ENCODE assay signal across 1 cellular context in the genomic region with DNA sequence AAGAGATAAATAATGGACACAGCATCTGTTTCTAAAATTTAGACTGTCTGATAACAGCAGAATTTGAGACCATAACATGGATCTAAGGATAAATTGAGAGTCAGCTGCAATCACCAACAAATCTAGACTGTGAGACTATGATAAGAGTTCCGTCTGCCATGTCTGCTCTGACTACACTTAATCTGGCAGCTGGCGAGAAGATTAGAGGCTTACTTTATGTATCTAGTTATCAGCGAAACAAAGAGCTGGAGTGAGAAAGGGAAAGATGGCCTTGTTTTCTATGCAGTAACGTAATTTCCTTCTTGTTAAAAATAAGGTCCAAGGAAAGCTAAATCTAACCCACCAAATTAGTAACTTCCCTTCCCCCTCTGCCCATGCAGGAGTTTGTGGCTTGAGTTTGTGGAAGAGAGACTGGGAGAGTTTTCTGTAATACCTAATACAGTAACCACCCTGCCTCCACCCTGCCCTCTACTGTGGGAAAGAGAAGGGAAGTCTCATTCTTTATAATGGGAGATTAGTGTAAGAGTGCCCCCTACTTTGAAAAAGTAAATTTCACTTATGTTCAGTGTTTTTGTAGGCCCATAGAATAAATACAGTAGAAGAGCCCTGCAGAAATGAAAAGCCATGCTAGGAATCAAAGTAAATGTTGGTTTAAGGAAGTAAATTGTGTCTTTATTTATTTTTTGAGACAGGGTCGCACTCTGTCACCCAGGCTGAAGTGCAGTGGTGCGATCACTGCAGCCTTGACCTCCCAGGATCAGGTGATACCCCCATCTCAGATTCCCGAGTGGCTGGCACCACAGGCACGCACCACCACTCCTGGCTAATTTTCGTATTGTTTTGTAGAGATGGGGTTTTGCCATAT.
TF ChIP-seq lines count a peak whose summit lies in the region.

No MANE protein-coding gene starts in this region.

TF ChIP-seq in HepG2, 621 proteins besides CTCF, POLR2A, EP300 and RAD21 (continued from another document and continues in another):
- no peak for TF ChIP-seq ZHX2 (IDR thresholded peaks at IDR 0.05; ENCODE audit: low read depth)
- TF ChIP-seq ZHX2 (CRISPR knock-in tag; IDR thresholded peaks at IDR 0.05; ENCODE audit: borderline replicate concordance): no peak
- no peak for TF ChIP-seq SNAPC4 (CRISPR knock-in tag; IDR thresholded peaks at IDR 0.05)
- TF ChIP-seq, protein P1, sequence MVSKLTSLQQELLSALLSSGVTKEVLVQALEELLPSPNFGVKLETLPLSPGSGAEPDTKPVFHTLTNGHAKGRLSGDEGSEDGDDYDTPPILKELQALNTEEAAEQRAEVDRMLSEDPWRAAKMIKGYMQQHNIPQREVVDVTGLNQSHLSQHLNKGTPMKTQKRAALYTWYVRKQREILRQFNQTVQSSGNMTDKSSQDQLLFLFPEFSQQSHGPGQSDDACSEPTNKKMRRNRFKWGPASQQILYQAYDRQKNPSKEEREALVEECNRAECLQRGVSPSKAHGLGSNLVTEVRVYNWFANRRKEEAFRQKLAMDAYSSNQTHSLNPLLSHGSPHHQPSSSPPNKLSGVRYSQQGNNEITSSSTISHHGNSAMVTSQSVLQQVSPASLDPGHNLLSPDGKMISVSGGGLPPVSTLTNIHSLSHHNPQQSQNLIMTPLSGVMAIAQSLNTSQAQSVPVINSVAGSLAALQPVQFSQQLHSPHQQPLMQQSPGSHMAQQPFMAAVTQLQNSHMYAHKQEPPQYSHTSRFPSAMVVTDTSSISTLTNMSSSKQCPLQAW (CRISPR knock-in tag; IDR thresholded peaks at IDR 0.05): peak; percentile 78
- TF ChIP-seq MTA3 (CRISPR knock-in tag; IDR thresholded peaks at IDR 0.05): no peak
- no peak for TF ChIP-seq KLF12 (CRISPR knock-in tag; IDR thresholded peaks at IDR 0.05; ENCODE audit: borderline replicate concordance)
- TF ChIP-seq ZMYM2 (CRISPR knock-in tag; IDR thresholded peaks at IDR 0.05): peak; percentile 92
- no peak for TF ChIP-seq ATM (IDR thresholded peaks at IDR 0.05; ENCODE audit: borderline replicate concordance)
- TF ChIP-seq MLLT10 (CRISPR knock-in tag; IDR thresholded peaks at IDR 0.05): no peak
- TF ChIP-seq ZSCAN31 (CRISPR knock-in tag; IDR thresholded peaks at IDR 0.05; ENCODE audit: low read depth): peak; percentile 63
- no peak for TF ChIP-seq ZBTB49 (CRISPR knock-in tag; IDR thresholded peaks at IDR 0.05; ENCODE audit: borderline replicate concordance)
- TF ChIP-seq POGZ (CRISPR knock-in tag; IDR thresholded peaks at IDR 0.05): peak; percentile 78
- TF ChIP-seq ZNF615 (CRISPR knock-in tag; IDR thresholded peaks at IDR 0.05; ENCODE audit: borderline replicate concordance): no peak
- TF ChIP-seq STAG1 (CRISPR knock-in tag; IDR thresholded peaks at IDR 0.05): peak; percentile 74
- TF ChIP-seq, protein P2, sequence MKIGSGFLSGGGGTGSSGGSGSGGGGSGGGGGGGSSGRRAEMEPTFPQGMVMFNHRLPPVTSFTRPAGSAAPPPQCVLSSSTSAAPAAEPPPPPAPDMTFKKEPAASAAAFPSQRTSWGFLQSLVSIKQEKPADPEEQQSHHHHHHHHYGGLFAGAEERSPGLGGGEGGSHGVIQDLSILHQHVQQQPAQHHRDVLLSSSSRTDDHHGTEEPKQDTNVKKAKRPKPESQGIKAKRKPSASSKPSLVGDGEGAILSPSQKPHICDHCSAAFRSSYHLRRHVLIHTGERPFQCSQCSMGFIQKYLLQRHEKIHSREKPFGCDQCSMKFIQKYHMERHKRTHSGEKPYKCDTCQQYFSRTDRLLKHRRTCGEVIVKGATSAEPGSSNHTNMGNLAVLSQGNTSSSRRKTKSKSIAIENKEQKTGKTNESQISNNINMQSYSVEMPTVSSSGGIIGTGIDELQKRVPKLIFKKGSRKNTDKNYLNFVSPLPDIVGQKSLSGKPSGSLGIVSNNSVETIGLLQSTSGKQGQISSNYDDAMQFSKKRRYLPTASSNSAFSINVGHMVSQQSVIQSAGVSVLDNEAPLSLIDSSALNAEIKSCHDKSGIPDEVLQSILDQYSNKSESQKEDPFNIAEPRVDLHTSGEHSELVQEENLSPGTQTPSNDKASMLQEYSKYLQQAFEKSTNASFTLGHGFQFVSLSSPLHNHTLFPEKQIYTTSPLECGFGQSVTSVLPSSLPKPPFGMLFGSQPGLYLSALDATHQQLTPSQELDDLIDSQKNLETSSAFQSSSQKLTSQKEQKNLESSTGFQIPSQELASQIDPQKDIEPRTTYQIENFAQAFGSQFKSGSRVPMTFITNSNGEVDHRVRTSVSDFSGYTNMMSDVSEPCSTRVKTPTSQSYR (CRISPR knock-in tag; IDR thresholded peaks at IDR 0.05; ENCODE audit: borderline replicate concordance): peak; percentile 22; the same call in 1 of the 2 replicates
- no peak for TF ChIP-seq TCF12 (IDR thresholded peaks at IDR 0.05)
- TF ChIP-seq TCF12 (CRISPR knock-in tag; IDR thresholded peaks at IDR 0.05): no peak
- 0 out of 2 replicates have a peak, but pooled peaks have one; percentile 28 for TF ChIP-seq HOXD1 (CRISPR knock-in tag; IDR thresholded peaks at IDR 0.05)
- TF ChIP-seq FOXM1 (CRISPR knock-in tag; IDR thresholded peaks at IDR 0.05): no peak
- TF ChIP-seq KDM3A (CRISPR knock-in tag; IDR thresholded peaks at IDR 0.05; ENCODE audit: low read depth): no peak
- no peak for TF ChIP-seq ISX (CRISPR knock-in tag; conservative IDR thresholded peaks at IDR 0.05)
- TF ChIP-seq, protein P3, sequence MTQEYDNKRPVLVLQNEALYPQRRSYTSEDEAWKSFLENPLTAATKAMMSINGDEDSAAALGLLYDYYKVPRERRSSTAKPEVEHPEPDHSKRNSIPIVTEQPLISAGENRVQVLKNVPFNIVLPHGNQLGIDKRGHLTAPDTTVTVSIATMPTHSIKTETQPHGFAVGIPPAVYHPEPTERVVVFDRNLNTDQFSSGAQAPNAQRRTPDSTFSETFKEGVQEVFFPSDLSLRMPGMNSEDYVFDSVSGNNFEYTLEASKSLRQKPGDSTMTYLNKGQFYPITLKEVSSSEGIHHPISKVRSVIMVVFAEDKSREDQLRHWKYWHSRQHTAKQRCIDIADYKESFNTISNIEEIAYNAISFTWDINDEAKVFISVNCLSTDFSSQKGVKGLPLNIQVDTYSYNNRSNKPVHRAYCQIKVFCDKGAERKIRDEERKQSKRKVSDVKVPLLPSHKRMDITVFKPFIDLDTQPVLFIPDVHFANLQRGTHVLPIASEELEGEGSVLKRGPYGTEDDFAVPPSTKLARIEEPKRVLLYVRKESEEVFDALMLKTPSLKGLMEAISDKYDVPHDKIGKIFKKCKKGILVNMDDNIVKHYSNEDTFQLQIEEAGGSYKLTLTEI (CRISPR knock-in tag; conservative IDR thresholded peaks at IDR 0.05): no peak
- TF ChIP-seq RXRA (CRISPR knock-in tag; IDR thresholded peaks at IDR 0.05): peak; percentile 88; the same call in 1 of the 2 replicates
- no peak for TF ChIP-seq DR1 (CRISPR knock-in tag; IDR thresholded peaks at IDR 0.05)
- peak; percentile 94 for TF ChIP-seq ELF3 (CRISPR knock-in tag; IDR thresholded peaks at IDR 0.05)
- peak; percentile 61; the same call in 1 of the 2 replicates for TF ChIP-seq ZNF607 (CRISPR knock-in tag; IDR thresholded peaks at IDR 0.05; ENCODE audit: borderline replicate concordance)
- peak; percentile 82; the same call in 1 of the 2 replicates for TF ChIP-seq ZBTB3 (CRISPR knock-in tag; IDR thresholded peaks at IDR 0.05; ENCODE audit: borderline replicate concordance, low read depth)
- peak; percentile 53 for TF ChIP-seq DRAP1 (CRISPR knock-in tag; IDR thresholded peaks at IDR 0.05)
- TF ChIP-seq ERF (CRISPR knock-in tag; IDR thresholded peaks at IDR 0.05): peak; percentile 19
- TF ChIP-seq CBFB (CRISPR knock-in tag; IDR thresholded peaks at IDR 0.05): no peak
- TF ChIP-seq FOXA3 (CRISPR knock-in tag; IDR thresholded peaks at IDR 0.05): peak; percentile 86
- TF ChIP-seq RORA (CRISPR knock-in tag; IDR thresholded peaks at IDR 0.05): peak; percentile 82; the same call in 1 of the 2 replicates
- peak; percentile 62 for TF ChIP-seq IRF2 (CRISPR knock-in tag; IDR thresholded peaks at IDR 0.05)
- no peak for TF ChIP-seq SIN3B (IDR thresholded peaks at IDR 0.05; ENCODE audit: low read length)
- TF ChIP-seq ZNF460 (CRISPR knock-in tag; IDR thresholded peaks at IDR 0.05; ENCODE audit: borderline replicate concordance): peak; percentile 23; the same call in 1 of the 2 replicates
